In the genomic region with DNA sequence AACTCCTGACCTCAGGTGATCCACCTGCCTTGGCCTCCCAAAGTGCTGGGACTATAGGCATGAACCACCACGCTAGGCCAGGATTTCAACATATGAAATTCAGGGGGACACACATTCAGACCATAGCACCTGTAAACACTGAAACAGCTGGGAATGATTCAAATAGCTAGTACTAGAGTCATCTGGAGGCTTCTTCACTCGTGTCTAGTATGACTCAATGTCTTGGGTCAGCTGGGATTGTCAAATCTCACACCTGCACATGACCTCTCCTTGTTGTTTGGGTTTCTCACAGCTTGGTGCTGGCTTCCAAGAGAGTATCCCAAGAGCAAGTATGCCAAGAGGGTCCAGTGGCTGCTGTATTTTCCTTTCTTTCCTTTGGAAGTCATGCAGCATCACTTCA, we compare ENCODE assay signal across 21 cellular contexts.
DNase-seq lines count a peak whose midpoint lies in the region; ATAC-seq and TF ChIP-seq lines count a peak whose summit lies in the region.
"Had no signal": no experiment of that assay in that cellular context is flagged by ENCODE, and none has a peak within 500 bp of the region (broad histone marks: within the 10 kb centered on the region; RNA-seq: fewer than 3 reads in every experiment).

No MANE protein-coding gene starts in this region.

- no peak overlapping the region for H3K4me3 ChIP-seq in GM12865 (ENCODE audit: low read depth, low read length)
- no peak overlapping the region for H3K4me3 ChIP-seq in RWPE2 (ENCODE audit: severe bottlenecking)
- H3K4me3 ChIP-seq: cardiac muscle cell had no signal

- no peaks in the 10 kb centered on the region for H3K27me3 ChIP-seq in RWPE2 (ENCODE audit: insufficient read depth, poor library complexity, severe bottlenecking)
- H3K27me3 ChIP-seq: cardiac muscle cell had no signal

- H3K4me1 ChIP-seq in RWPE2 (ENCODE audit: insufficient read depth, poor library complexity, severe bottlenecking): peaks cover 11% of the 10 kb centered on the region

- no peak overlapping the region for H3K27ac ChIP-seq in RWPE2 (ENCODE audit: poor library complexity, severe bottlenecking)
- H3K27ac ChIP-seq: C4-2B, cardiac muscle cell had no signal

- DNase-seq in GM12865 (ENCODE audit: low read depth): peak; percentile 16
- DNase-seq in RWPE2 (ENCODE audit: low spot score): no peak
- peak; percentile 18 for DNase-seq in glomerular visceral epithelial cell (ENCODE audit: extremely low spot score)
- no peak for DNase-seq in 8988T
- no peak for DNase-seq in RPMI8226
- DNase-seq in OCI-M1 (lab: John Stamatoyannopoulos, UW): no peak
- DNase-seq: ACHN; activated CD4-positive, alpha-beta T cell treated with anti-CD3 and anti-CD28 coated beads for 1 hour; EL; mesendoderm; naive thymus-derived CD8-positive, alpha-beta T cell; NCI-H1436 treated with DMSO at 0.1 percent for 48 hours; NCI-H524 treated with DMSO at 0.1 percent for 48 hours; right cardiac atrium; Right ventricle myocardium superior; stimulated activated CD8-positive, alpha-beta memory T cell treated with anti-CD3 and anti-CD28 coated beads, Interleukin-4, amount 100 ng/mL, for 48 hours; substantia nigra had no signal

- no peaks in the 10 kb centered on the region for H3K36me3 ChIP-seq in RWPE2 (ENCODE audit: low read depth)
- H3K36me3 ChIP-seq: cardiac muscle cell had no signal

- ATAC-seq in HG02759 (IDR thresholded peaks at IDR 0.05; ENCODE audit: unreplicated experiment) (peak; percentile 45), RWPE2 (ENCODE audit: low read depth) (peak; percentile 49; the same call in 1 of the 3 replicates), HG03354 (IDR thresholded peaks at IDR 0.05; ENCODE audit: poor library complexity, severe bottlenecking, unreplicated experiment) (no peak)
- ATAC-seq: naive thymus-derived CD8-positive, alpha-beta T cell; right cardiac atrium had no signal

- no peak for TF ChIP-seq CTCF in GM12865 (IDR thresholded peaks at IDR 0.05; ENCODE audit: insufficient read depth, low read depth, low read length, missing control alignments)
- no peak for TF ChIP-seq CTCF in RWPE2 (IDR thresholded peaks at IDR 0.05; ENCODE audit: poor library complexity, severe bottlenecking)

- H3K9me3 ChIP-seq in RWPE2 (ENCODE audit: severe bottlenecking): no peaks in the 10 kb centered on the region

Comparison
In these comparisons a context has a peak if more than half of its experiments do, and no peak if none do; other contexts are left out.
1. DNase-seq: peak in GM12865 (single experiment) and glomerular visceral epithelial cell (single experiment); none in RWPE2 (single experiment), 8988T (single experiment), RPMI8226 (single experiment) and OCI-M1 (single experiment).